ENCODE assay signal across 13 cellular contexts in the genomic region with DNA sequence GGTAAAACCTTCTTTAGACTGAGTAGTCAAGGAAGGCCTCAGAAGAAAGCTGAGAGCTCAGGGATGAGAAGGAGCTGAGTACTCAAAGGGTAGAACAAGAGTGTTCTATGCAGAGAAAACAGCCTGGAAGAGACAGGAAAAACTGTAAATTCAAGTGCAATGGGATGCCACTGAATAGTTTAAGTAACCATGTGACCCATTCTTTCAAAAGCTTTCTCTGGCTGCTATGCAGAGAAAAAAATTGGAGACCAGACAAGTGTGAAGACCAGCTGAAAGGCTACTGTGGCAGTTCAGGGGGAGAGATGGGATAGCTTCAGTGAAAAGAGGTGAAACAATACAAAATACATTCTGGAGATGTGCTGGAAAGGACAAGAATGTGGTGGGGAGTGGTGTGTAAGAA.
DNase-seq lines count a peak whose midpoint lies in the region; ATAC-seq and TF ChIP-seq lines count a peak whose summit lies in the region.
"Had no signal": no experiment of that assay in that cellular context is flagged by ENCODE, and none has a peak within 500 bp of the region (broad histone marks: within the 10 kb centered on the region; RNA-seq: fewer than 3 reads in every experiment).

No MANE protein-coding gene starts in this region.

- no peak overlapping the region for H2BK5ac ChIP-seq in mesendoderm (ENCODE audit: low read length)

- POLR2A ChIA-PET in activated B cell treated with CpG ODN at 0.5 μM for 24 hours (lab: Charles Lee): interaction anchor here (1.2 to 1.7 kb wide), 2 partner anchors 11 to 27 kb away, joined by 6 to 8 read pairs; no protein-coding TSS in a partner anchor

- H3K23ac ChIP-seq in mesendoderm (ENCODE audit: low read length): no peak overlapping the region

- H3K4me2 ChIP-seq in mesendoderm (ENCODE audit: low read length): no peak overlapping the region

- H3K9ac ChIP-seq in mesendoderm (ENCODE audit: low read length): no peak overlapping the region

- no peak overlapping the region for H2AK5ac ChIP-seq in mesendoderm (ENCODE audit: low read length)

- H3K4me1 Mint-ChIP-seq in activated naive CD4-positive, alpha-beta T cell treated with anti-CD3 and anti-CD28 coated beads, Interleukin-2, amount 10 ng/mL, durations not matched to agents 7 days and 5 days: peaks cover 56% of the 10 kb centered on the region
- peaks cover 44% of the 10 kb centered on the region for H3K4me1 Mint-ChIP-seq in activated B cell treated with CpG ODN at 0.5 μM for 24 hours
- H3K4me1 Mint-ChIP-seq in stimulated activated memory B cell treated with anti-CD40 and anti-IgM and Interleukin-4, amounts not matched to agents 10 μg/mL and 1 μg/mL and 100 μg/mL, for 72 hours: peaks cover 62% of the 10 kb centered on the region

- no peaks in the 10 kb centered on the region for H3K9me3 Mint-ChIP-seq in activated naive CD4-positive, alpha-beta T cell treated with anti-CD3 and anti-CD28 coated beads, Interleukin-2, amount 10 ng/mL, durations not matched to agents 7 days and 5 days
- no peaks in the 10 kb centered on the region for H3K9me3 Mint-ChIP-seq in activated B cell treated with CpG ODN at 0.5 μM for 24 hours
- H3K9me3 Mint-ChIP-seq in stimulated activated memory B cell treated with anti-CD40 and anti-IgM and Interleukin-4, amounts not matched to agents 10 μg/mL and 1 μg/mL and 100 μg/mL, for 72 hours: no peaks in the 10 kb centered on the region
- H3K9me3 Mint-ChIP-seq: type B pancreatic cell had no signal

- no peak overlapping the region for H4K8ac ChIP-seq in mesendoderm (ENCODE audit: low read depth, low read length)

- no peaks in the 10 kb centered on the region for H3K36me3 ChIP-seq in mesendoderm (ENCODE audit: control insufficient read depth, insufficient read depth, low read length)

- H3K27me3 Mint-ChIP-seq in activated naive CD4-positive, alpha-beta T cell treated with anti-CD3 and anti-CD28 coated beads, Interleukin-2, amount 10 ng/mL, durations not matched to agents 7 days and 5 days: no peaks in the 10 kb centered on the region
- no peaks in the 10 kb centered on the region for H3K27me3 Mint-ChIP-seq in activated B cell treated with CpG ODN at 0.5 μM for 24 hours
- no peaks in the 10 kb centered on the region for H3K27me3 Mint-ChIP-seq in stimulated activated memory B cell treated with anti-CD40 and anti-IgM and Interleukin-4, amounts not matched to agents 10 μg/mL and 1 μg/mL and 100 μg/mL, for 72 hours
- H3K27me3 Mint-ChIP-seq: type B pancreatic cell had no signal

- H3K4ac ChIP-seq in mesendoderm (ENCODE audit: low read depth, low read length): no peak overlapping the region

- H3K27ac Mint-ChIP-seq in activated naive CD4-positive, alpha-beta T cell treated with anti-CD3 and anti-CD28 coated beads, Interleukin-2, amount 10 ng/mL, durations not matched to agents 7 days and 5 days: peak overlapping the region; percentile 47
- H3K27ac Mint-ChIP-seq in activated B cell treated with CpG ODN at 0.5 μM for 24 hours: peak overlapping the region; percentile 28
- peak overlapping the region; percentile 45 for H3K27ac Mint-ChIP-seq in stimulated activated memory B cell treated with anti-CD40 and anti-IgM and Interleukin-4, amounts not matched to agents 10 μg/mL and 1 μg/mL and 100 μg/mL, for 72 hours
- H3K27ac Mint-ChIP-seq: type B pancreatic cell had no signal

- DNase-seq in activated naive CD4-positive, alpha-beta T cell treated with anti-CD3 and anti-CD28 coated beads, Interleukin-2, amount 10 ng/mL, durations not matched to agents 7 days and 5 days: no peak
- no peak for DNase-seq in activated naive CD4-positive, alpha-beta T cell treated with anti-CD3 and anti-CD28 coated beads, Interleukin-2, amount 50 U/mL, for 16 hours
- DNase-seq in activated B cell treated with CpG ODN at 0.5 μM for 24 hours: no peak
- DNase-seq in fibroblast of peridontal ligament (ENCODE audit: extremely low read depth): peak; percentile 58
- no peak for DNase-seq in mesendoderm
- no peak for DNase-seq in T-helper 9 cell
- DNase-seq: ACHN; activated CD4-positive, alpha-beta T cell treated with anti-CD3 and anti-CD28 coated beads for 48 hours; Karpas-422; NCI-H2029 had no signal

- H3K4me3 Mint-ChIP-seq in activated naive CD4-positive, alpha-beta T cell treated with anti-CD3 and anti-CD28 coated beads, Interleukin-2, amount 10 ng/mL, durations not matched to agents 7 days and 5 days: no peak overlapping the region
- no peak overlapping the region for H3K4me3 Mint-ChIP-seq in activated B cell treated with CpG ODN at 0.5 μM for 24 hours
- H3K4me3 Mint-ChIP-seq in stimulated activated memory B cell treated with anti-CD40 and anti-IgM and Interleukin-4, amounts not matched to agents 10 μg/mL and 1 μg/mL and 100 μg/mL, for 72 hours: no peak overlapping the region
- H3K4me3 Mint-ChIP-seq: type B pancreatic cell had no signal

- no peak overlapping the region for H4K5ac ChIP-seq in mesendoderm (ENCODE audit: low read length)

- intact Hi-C loops in activated B cell treated with CpG ODN at 0.5 μM for 24 hours (cut with micrococcal nuclease): no loop called here

- H3K27me3 ChIP-seq in mesendoderm (ENCODE audit: insufficient read depth, low read length, poor library complexity): no peaks in the 10 kb centered on the region

- peaks cover 14% of the 10 kb centered on the region for H3K79me1 ChIP-seq in mesendoderm (ENCODE audit: low read length)

- no peak for ATAC-seq in activated B cell treated with CpG ODN at 0.5 μM for 24 hours (ENCODE audit: low read depth)
- no peak for ATAC-seq in stimulated activated memory B cell treated with anti-CD40 and anti-IgM and Interleukin-4, amounts not matched to agents 10 μg/mL and 1 μg/mL and 100 μg/mL, for 72 hours
- no peak for ATAC-seq in HG02610 (IDR thresholded peaks at IDR 0.05; ENCODE audit: unreplicated experiment)

- H3K56ac ChIP-seq in mesendoderm (ENCODE audit: low read length): no peak overlapping the region

- no peak overlapping the region for H3K18ac ChIP-seq in mesendoderm (ENCODE audit: low read length)

- no peak overlapping the region for H2BK120ac ChIP-seq in mesendoderm (ENCODE audit: low read depth, low read length)

- H3K79me2 ChIP-seq in mesendoderm (ENCODE audit: control insufficient read depth, insufficient read depth, low read length): peaks cover 22% of the 10 kb centered on the region

- no peaks in the 10 kb centered on the region for H3K4me1 ChIP-seq in mesendoderm (ENCODE audit: control insufficient read depth, low read depth, low read length)

- H3K27ac ChIP-seq in mesendoderm (ENCODE audit: low read depth, low read length): no peak overlapping the region

- no peak for TF ChIP-seq CTCF in activated B cell treated with CpG ODN at 0.5 μM for 24 hours (IDR thresholded peaks at IDR 0.05)

- no peak overlapping the region for H2BK15ac ChIP-seq in mesendoderm (replicated peaks; ENCODE audit: low read depth)

- CTCF ChIA-PET in activated naive CD4-positive, alpha-beta T cell treated with anti-CD3 and anti-CD28 coated beads, Interleukin-2, amount 10 ng/mL, durations not matched to agents 7 days and 5 days (lab: Charles Lee): no interaction called here
- CTCF ChIA-PET in activated B cell treated with CpG ODN at 0.5 μM for 24 hours (lab: Charles Lee): no interaction called here

- peaks cover 17% of the 10 kb centered on the region for H3K36me3 Mint-ChIP-seq in activated naive CD4-positive, alpha-beta T cell treated with anti-CD3 and anti-CD28 coated beads, Interleukin-2, amount 10 ng/mL, durations not matched to agents 7 days and 5 days
- H3K36me3 Mint-ChIP-seq in activated B cell treated with CpG ODN at 0.5 μM for 24 hours (ENCODE audit: low read depth): peaks cover 15% of the 10 kb centered on the region
- peaks cover 8% of the 10 kb centered on the region for H3K36me3 Mint-ChIP-seq in stimulated activated memory B cell treated with anti-CD40 and anti-IgM and Interleukin-4, amounts not matched to agents 10 μg/mL and 1 μg/mL and 100 μg/mL, for 72 hours

- H3K4me3 ChIP-seq in mesendoderm (ENCODE audit: low read length): no peak overlapping the region
